In the genomic region with DNA sequence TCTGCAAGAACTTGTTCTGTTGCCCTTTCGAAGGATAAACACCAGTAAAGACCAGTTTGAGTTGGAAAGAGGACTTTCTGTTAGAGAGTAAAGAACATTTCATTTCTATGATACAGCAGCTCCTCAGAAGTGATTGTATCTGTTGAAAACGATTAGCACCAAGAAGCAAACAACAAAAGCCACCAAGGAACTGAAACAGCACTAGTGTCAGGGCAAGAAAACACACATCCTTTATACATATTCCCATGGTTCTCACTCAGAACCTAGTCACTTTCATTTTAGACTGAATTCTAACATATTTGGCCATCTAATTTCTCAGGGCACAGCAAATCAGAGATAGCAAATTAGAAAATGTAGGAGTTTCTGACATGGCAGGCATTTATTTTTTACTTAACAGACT, we compare ENCODE assay signal across 13 cellular contexts.
DNase-seq lines count a peak whose midpoint lies in the region; ATAC-seq and TF ChIP-seq lines count a peak whose summit lies in the region.
"Had no signal": no experiment of that assay in that cellular context is flagged by ENCODE, and none has a peak within 500 bp of the region (broad histone marks: within the 10 kb centered on the region; RNA-seq: fewer than 3 reads in every experiment).

No MANE protein-coding gene starts in this region.

- H3K4me1 Mint-ChIP-seq in natural killer cell (peaks cover 18 to 26% of the 10 kb centered on the region in 2 donors), MCF 10A (ENCODE audit: insufficient read depth, unreplicated experiment) (no peaks in the 10 kb centered on the region)
- H3K4me1 Mint-ChIP-seq in natural killer cell treated with Interleukin-12 subunit alpha and Interleukin-12 subunit beta and Interleukin-15 and Interleukin-18, amount 100 ng/mL, for 72 hours (ENCODE audit: low read depth in 2 of 2), result peaks cover 5 to 10% of the 10 kb centered on the region in 2 donors

- peaks cover 93% of the 10 kb centered on the region for H3K36me3 ChIP-seq in KOPT-K1 (ENCODE audit: insufficient read depth, low read length)

- DNase-seq in natural killer cell (no peak), OCI-M1 (lab: John Stamatoyannopoulos, UW) (no peak), MCF 10A (ENCODE audit: unreplicated experiment) (no peak), NCI-H1694 (lab: John Stamatoyannopoulos, UW) (no peak)
- no peak for DNase-seq in natural killer cell treated with Interleukin-12 subunit alpha and Interleukin-12 subunit beta and Interleukin-15 and Interleukin-18, amount 100 ng/mL, for 72 hours (ENCODE audit: low spot score)
- DNase-seq: DND-41, NCI-H2081, PC-3, retina, substantia nigra had no signal

- TF ChIP-seq CTCF in natural killer cell (IDR thresholded peaks at IDR 0.05) (no peak), MCF 10A (IDR thresholded peaks at IDR 0.05; ENCODE audit: unreplicated experiment) (no peak)

- peak overlapping the region; percentile 69 to 81 for H3K27ac Mint-ChIP-seq in natural killer cell
- peak overlapping the region in 1 of 2 donors; percentile 58 for H3K27ac Mint-ChIP-seq in natural killer cell treated with Interleukin-12 subunit alpha and Interleukin-12 subunit beta and Interleukin-15 and Interleukin-18, amount 100 ng/mL, for 72 hours
- H3K27ac Mint-ChIP-seq in MCF 10A (ENCODE audit: low read depth, unreplicated experiment), result no peak overlapping the region

- intact Hi-C loops in natural killer cell (cut with micrococcal nuclease), result no loop called here
- intact Hi-C loops in MCF 10A (cut with micrococcal nuclease), result no loop called here

- H3K27ac ChIP-seq in KOPT-K1 (ENCODE audit: low read depth, low read length, poor library complexity, severe bottlenecking), result peak overlapping the region; percentile 47

- no TSS peak for BruUV-seq in MCF 10A (replicated peaks; lab: Mats Ljungman, UMichigan)

- no peaks in the 10 kb centered on the region for H3K27me3 Mint-ChIP-seq in natural killer cell (ENCODE audit: low read depth in 2 of 2)
- H3K27me3 Mint-ChIP-seq in natural killer cell treated with Interleukin-12 subunit alpha and Interleukin-12 subunit beta and Interleukin-15 and Interleukin-18, amount 100 ng/mL, for 72 hours, result no peaks in the 10 kb centered on the region
- no peaks in the 10 kb centered on the region for H3K27me3 Mint-ChIP-seq in MCF 10A (ENCODE audit: insufficient read depth, unreplicated experiment)

- H3K9me3 Mint-ChIP-seq in natural killer cell, result no peaks in the 10 kb centered on the region
- H3K9me3 Mint-ChIP-seq in natural killer cell treated with Interleukin-12 subunit alpha and Interleukin-12 subunit beta and Interleukin-15 and Interleukin-18, amount 100 ng/mL, for 72 hours, result no peaks in the 10 kb centered on the region
- H3K9me3 Mint-ChIP-seq in MCF 10A (ENCODE audit: unreplicated experiment), result no peaks in the 10 kb centered on the region

- POLR2A ChIA-PET in MCF 10A (lab: Yijun Ruan, JAX), result no interaction called here

- CTCF ChIA-PET in MCF 10A (lab: Yijun Ruan, JAX), result no interaction called here

- H3K36me3 Mint-ChIP-seq in natural killer cell (peaks cover 12% of the 10 kb centered on the region), MCF 10A (ENCODE audit: insufficient read depth, unreplicated experiment) (peaks cover 16% of the 10 kb centered on the region)
- H3K36me3 Mint-ChIP-seq in natural killer cell treated with Interleukin-12 subunit alpha and Interleukin-12 subunit beta and Interleukin-15 and Interleukin-18, amount 100 ng/mL, for 72 hours, result no peaks in the 10 kb centered on the region

- H3K9me3 ChIP-seq in KOPT-K1 (ENCODE audit: insufficient read depth, low read length, poor library complexity, severe bottlenecking), result no peaks in the 10 kb centered on the region

- H3K4me3 Mint-ChIP-seq in natural killer cell, result no peak overlapping the region
- no peak overlapping the region for H3K4me3 Mint-ChIP-seq in natural killer cell treated with Interleukin-12 subunit alpha and Interleukin-12 subunit beta and Interleukin-15 and Interleukin-18, amount 100 ng/mL, for 72 hours
- H3K4me3 Mint-ChIP-seq in MCF 10A (ENCODE audit: unreplicated experiment), result no peak overlapping the region

- ATAC-seq in natural killer cell (peak in 1 of 3 donors; percentile 33), GM21786 (IDR thresholded peaks at IDR 0.05; ENCODE audit: unreplicated experiment) (peak; percentile 66), GM18870 (IDR thresholded peaks at IDR 0.05; ENCODE audit: unreplicated experiment) (no peak)
- ATAC-seq in natural killer cell treated with Interleukin-12 subunit alpha and Interleukin-12 subunit beta and Interleukin-15 and Interleukin-18, amount 100 ng/mL, for 72 hours, result no peak
- ATAC-seq: PC-3 had no signal
